25 cellular contexts compared by ENCODE assay signal in genomic region chr7:148959726-148960125, GRCh38.
"Had no signal": no experiment of that assay in that cellular context is flagged by ENCODE, and none has a peak within 500 bp of the region (broad histone marks: within the 10 kb centered on the region; RNA-seq: fewer than 3 reads in every experiment).

No MANE protein-coding gene starts in this region.

- H3K4me3 Mint-ChIP-seq: activated B cell treated with CpG ODN at 0.5 μM for 24 hours; activated CD4-positive, alpha-beta T cell treated with anti-CD3 and anti-CD28 coated beads, Interleukin-2, amount 10 ng/mL, durations not matched to agents 24 days and 14 days; activated CD8-positive, alpha-beta memory T cell treated with anti-CD3 and anti-CD28 coated beads, Interleukin-2, amount 10 ng/mL, durations not matched to agents 7 days and 5 days; activated naive CD4-positive, alpha-beta T cell treated with anti-CD3 and anti-CD28 coated beads for 36 hours; activated naive CD8-positive, alpha-beta T cell treated with anti-CD3 and anti-CD28 coated beads, Interleukin-2, amount 50 U/mL, for 24 hours; activated T-cell treated with anti-CD3 and anti-CD28 coated beads, Interleukin-2, amount 50 U/mL, for 24 hours; activated T-helper 1 cell treated with anti-CD3 and anti-CD28 coated beads, Interleukin-12 subunit alpha, Interleukin-12 subunit beta, Interleukin-2, Interleukin-4 antibody, amounts not matched to agents 30 ng/mL and 10 ng/mL and 1 ng/mL, durations not matched to agents 14 hours and 24 hours and 36 hours; brain; T-helper 1 cell treated with Interleukin-12 subunit alpha and Interleukin-12 subunit beta and Interleukin-4 antibody, amounts not matched to agents 30 μg/mL and 1 μg/mL, for 36 hours had no signal

- H3K36me3 ChIP-seq: Peyer's patch, SJSA1 had no signal

- H3K27ac Mint-ChIP-seq: activated B cell treated with CpG ODN at 0.5 μM for 24 hours; activated CD4-positive, alpha-beta T cell treated with anti-CD3 and anti-CD28 coated beads, Interleukin-2, amount 10 ng/mL, durations not matched to agents 24 days and 14 days; activated CD8-positive, alpha-beta memory T cell treated with anti-CD3 and anti-CD28 coated beads, Interleukin-2, amount 10 ng/mL, durations not matched to agents 7 days and 5 days; activated naive CD4-positive, alpha-beta T cell treated with anti-CD3 and anti-CD28 coated beads for 36 hours; activated naive CD8-positive, alpha-beta T cell treated with anti-CD3 and anti-CD28 coated beads, Interleukin-2, amount 50 U/mL, for 24 hours; activated T-cell treated with anti-CD3 and anti-CD28 coated beads, Interleukin-2, amount 50 U/mL, for 24 hours; activated T-helper 1 cell treated with anti-CD3 and anti-CD28 coated beads, Interleukin-12 subunit alpha, Interleukin-12 subunit beta, Interleukin-2, Interleukin-4 antibody, amounts not matched to agents 30 ng/mL and 10 ng/mL and 1 ng/mL, durations not matched to agents 14 hours and 24 hours and 36 hours; T-helper 1 cell treated with Interleukin-12 subunit alpha and Interleukin-12 subunit beta and Interleukin-4 antibody, amounts not matched to agents 30 μg/mL and 1 μg/mL, for 36 hours had no signal

- H3K27me3 Mint-ChIP-seq: activated B cell treated with CpG ODN at 0.5 μM for 24 hours; activated CD4-positive, alpha-beta T cell treated with anti-CD3 and anti-CD28 coated beads, Interleukin-2, amount 10 ng/mL, durations not matched to agents 24 days and 14 days; activated T-cell treated with anti-CD3 and anti-CD28 coated beads, Interleukin-2, amount 50 U/mL, for 24 hours had no signal

- H3K27me3 ChIP-seq: Peyer's patch, SJSA1 had no signal

- H3K27ac ChIP-seq: Peyer's patch, RWPE1, SJSA1 had no signal

- DNase-seq: activated B cell treated with CpG ODN at 0.5 μM for 24 hours; activated CD4-positive, alpha-beta T cell treated with anti-CD3 and anti-CD28 coated beads for 1 hour; activated CD4-positive, alpha-beta T cell treated with anti-CD3 and anti-CD28 coated beads, Interleukin-2, amount 10 ng/mL, durations not matched to agents 24 days and 14 days; activated CD4-positive, alpha-beta T cell treated with anti-CD3 and anti-CD28 coated beads, Interleukin-2, amount 50 U/mL, for 48 hours; activated CD8-positive, alpha-beta memory T cell treated with anti-CD3 and anti-CD28 coated beads, Interleukin-2, amount 10 ng/mL, durations not matched to agents 7 days and 5 days; activated gamma-delta T cell; activated naive CD4-positive, alpha-beta T cell treated with anti-CD3 and anti-CD28 coated beads for 36 hours; activated naive CD8-positive, alpha-beta T cell treated with anti-CD3 and anti-CD28 coated beads, Interleukin-2, amount 50 U/mL, for 24 hours; activated T-cell treated with anti-CD3 and anti-CD28 coated beads, Interleukin-2, amount 50 U/mL, for 24 hours; amygdala; Karpas-422; NCI-H1105 treated with DMSO at 0.1 percent for 48 hours; NCI-H1436 treated with DMSO at 0.1 percent for 48 hours; NCI-H187; NCI-H2081; NCI-H510A treated with DMSO at 0.1 percent for 48 hours; NCI-H69; SHP77; T-helper 9 cell had no signal

- H3K9me3 ChIP-seq: Peyer's patch, SJSA1 had no signal

- H3K4me3 ChIP-seq: Peyer's patch, SJSA1 had no signal

- H3K36me3 Mint-ChIP-seq: activated CD8-positive, alpha-beta memory T cell treated with anti-CD3 and anti-CD28 coated beads, Interleukin-2, amount 10 ng/mL, durations not matched to agents 7 days and 5 days; brain had no signal

- ATAC-seq: activated CD8-positive, alpha-beta memory T cell treated with anti-CD3 and anti-CD28 coated beads, Interleukin-2, amount 10 ng/mL, durations not matched to agents 7 days and 5 days; activated naive CD8-positive, alpha-beta T cell treated with anti-CD3 and anti-CD28 coated beads, Interleukin-2, amount 50 U/mL, for 24 hours had no signal
